20 cellular contexts compared by ENCODE assay signal in the genomic region with DNA sequence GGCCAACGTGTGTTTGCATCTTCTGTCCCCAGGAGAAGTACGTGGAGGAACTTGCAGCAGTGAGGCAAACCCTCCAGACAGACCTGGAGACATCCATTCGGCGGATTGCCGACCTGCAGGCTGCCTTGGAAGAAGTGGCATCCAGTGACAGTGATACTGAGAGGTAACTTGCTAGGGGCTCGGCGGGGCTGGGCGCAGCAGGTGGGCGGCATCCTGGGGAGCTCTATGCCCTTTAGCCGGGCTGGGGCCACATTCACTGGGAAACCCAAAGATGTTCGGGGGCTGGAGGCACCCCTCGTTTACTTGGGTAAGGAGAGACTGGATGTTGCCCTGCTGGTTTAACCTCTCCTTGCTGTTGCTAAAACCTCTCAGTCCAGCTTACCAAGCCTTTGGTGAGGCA.
DNase-seq lines count a peak whose midpoint lies in the region; FAIRE-seq lines count a peak whose summit lies in the region.
"Had no signal": no experiment of that assay in that cellular context is flagged by ENCODE, and none has a peak within 500 bp of the region (broad histone marks: within the 10 kb centered on the region; RNA-seq: fewer than 3 reads in every experiment).

No MANE protein-coding gene starts in this region.

- H2AFZ ChIP-seq in neuronal stem cell (ENCODE audit: low read length) (no peak overlapping the region), trophoblast cell (ENCODE audit: insufficient read depth, low read length, poor library complexity) (no peak overlapping the region)

- H3K79me2 ChIP-seq in trophoblast cell (ENCODE audit: control insufficient read depth, insufficient read depth, low read length, poor library complexity): no peaks in the 10 kb centered on the region

- H3K36me3 ChIP-seq in H7 (replicated peaks; ENCODE audit: control insufficient read depth, insufficient read depth, low read length) (no peaks in the 10 kb centered on the region), neuronal stem cell (replicated peaks in 1 of 2; ENCODE audit: control insufficient read depth in 2 of 2, insufficient read depth in 2 of 2, low read length in 2 of 2) (no peaks in the 10 kb centered on the region), trophoblast cell (ENCODE audit: control insufficient read depth in 1 of 2, insufficient read depth in 2 of 2, low read length in 2 of 2) (no peaks in the 10 kb centered on the region)
- H3K36me3 ChIP-seq: BLaER1 treated with 17β-estradiol and CSF1 and Interleukin-3, amounts not matched to agents 10 nM and 100 nM had no signal

- H2BK120ac ChIP-seq in neuronal stem cell (ENCODE audit: low read depth, low read length) (no peak overlapping the region), trophoblast cell (ENCODE audit: insufficient read depth, low read length, poor library complexity) (no peak overlapping the region)

- peak overlapping the region; percentile 53 for H3K18ac ChIP-seq in neuronal stem cell (ENCODE audit: low read length)
- no peak overlapping the region for H3K18ac ChIP-seq in trophoblast cell (ENCODE audit: low read length)

- peaks cover 0 to 3% of the 10 kb centered on the region in 2 donors for H3K4me1 ChIP-seq in neuronal stem cell (ENCODE audit: control insufficient read depth in 2 of 2, insufficient read depth in 1 of 2, low read depth in 1 of 2, low read length in 2 of 2)
- no peaks in the 10 kb centered on the region for H3K4me1 ChIP-seq in trophoblast cell (ENCODE audit: control insufficient read depth in 1 of 2, insufficient read depth in 2 of 2, low read length in 2 of 2)
- H3K4me1 ChIP-seq: A549, Caco-2 had no signal

- H3K4ac ChIP-seq in neuronal stem cell (ENCODE audit: low read length) (no peak overlapping the region), trophoblast cell (ENCODE audit: low read depth, low read length) (no peak overlapping the region)

- no peak overlapping the region for H4K91ac ChIP-seq in neuronal stem cell (ENCODE audit: low read depth, low read length, poor library complexity)
- no peak overlapping the region for H4K91ac ChIP-seq in trophoblast cell (ENCODE audit: low read depth, low read length)

- H2BK5ac ChIP-seq in neuronal stem cell (ENCODE audit: low read length): no peak overlapping the region
- no peak overlapping the region for H2BK5ac ChIP-seq in trophoblast cell (ENCODE audit: low read depth, low read length, poor library complexity)

- no peak overlapping the region for H2BK15ac ChIP-seq in neuronal stem cell (ENCODE audit: low read length)

- H3K27ac ChIP-seq in neuronal stem cell (replicated peaks; ENCODE audit: low read length) (no peak overlapping the region), trophoblast cell (ENCODE audit: low read depth, low read length) (no peak overlapping the region)
- H3K27ac ChIP-seq: 22Rv1; A549; BLaER1 treated with 17β-estradiol and CSF1 and Interleukin-3, amounts not matched to agents 10 nM and 100 nM; C4-2B had no signal

- no peak for FAIRE-seq in urothelium cell line (lab: Jason Lieb, UNC)
- FAIRE-seq: A549, D721Med, G401.6, GM12891, GM19239 had no signal

- WGBS in neuronal stem cell (ENCODE audit: extremely low coverage in 2 of 2, insufficient read length in 2 of 2, insufficient replicate concordance in 1 of 2), 2 donors: no CpG with 5 or more reads among the region's 12 CpGs
- WGBS in trophoblast cell (ENCODE audit: extremely low coverage, insufficient coverage, insufficient read length): no CpG with 5 or more reads among the region's 12 CpGs

- H2AK5ac ChIP-seq in neuronal stem cell (ENCODE audit: low read depth, low read length) (peak overlapping the region; percentile 23), trophoblast cell (ENCODE audit: low read length) (no peak overlapping the region)

- H3K79me1 ChIP-seq in neuronal stem cell (ENCODE audit: low read depth, low read length): no peaks in the 10 kb centered on the region
- no peaks in the 10 kb centered on the region for H3K79me1 ChIP-seq in trophoblast cell (ENCODE audit: low read length)

- H3K4me2 ChIP-seq in neuronal stem cell (ENCODE audit: insufficient read depth, low read length, poor library complexity, severe bottlenecking) (no peak overlapping the region), trophoblast cell (ENCODE audit: low read length) (no peak overlapping the region)
- H3K4me2 ChIP-seq: A549 had no signal

- H3K9me3 ChIP-seq in neuronal stem cell (replicated peaks in 1 of 2; ENCODE audit: control insufficient read depth in 2 of 2, insufficient read depth in 1 of 2, low read depth in 1 of 2, low read length in 2 of 2) (no peaks in the 10 kb centered on the region), trophoblast cell (ENCODE audit: insufficient read depth, low read depth, low read length) (no peaks in the 10 kb centered on the region)
- H3K9me3 ChIP-seq: A549; BLaER1 treated with 17β-estradiol and CSF1 and Interleukin-3, amounts not matched to agents 10 nM and 100 nM; Caco-2 had no signal

- no peak overlapping the region for H3K9ac ChIP-seq in neuronal stem cell (ENCODE audit: low read depth, low read length, poor library complexity)
- H3K9ac ChIP-seq in trophoblast cell (ENCODE audit: low read length): no peak overlapping the region
- H3K9ac ChIP-seq: BLaER1 treated with 17β-estradiol and CSF1 and Interleukin-3, amounts not matched to agents 10 nM and 100 nM had no signal

- H4K8ac ChIP-seq in neuronal stem cell (ENCODE audit: low read depth, low read length) (no peak overlapping the region), trophoblast cell (ENCODE audit: low read depth, low read length) (no peak overlapping the region)

- H4K12ac ChIP-seq in trophoblast cell (ENCODE audit: low read depth, low read length): no peak overlapping the region

- peak; percentile 9 for DNase-seq in H7
- no peak for DNase-seq in neuronal stem cell (ENCODE audit: low spot score)
- DNase-seq in trophoblast cell: no peak
- DNase-seq in urothelium cell line (ENCODE audit: low spot score): no peak
- DNase-seq in NCI-H146 treated with DMSO at 0.1 percent for 48 hours (lab: John Stamatoyannopoulos, UW; ENCODE audit: unreplicated experiment): no peak
- DNase-seq: AML-193; Caco-2; Calu3; CD4-positive, alpha-beta T cell; CD8-positive, alpha-beta T cell; DMS79 treated with DMSO at 0.1 percent for 48 hours; GF-D8 had no signal

- no peak overlapping the region for H2BK12ac ChIP-seq in neuronal stem cell (ENCODE audit: low read length)
- H2BK12ac ChIP-seq in trophoblast cell (ENCODE audit: low read length): no peak overlapping the region

- H3K27me3 ChIP-seq in H7 (ENCODE audit: control insufficient read depth, insufficient read depth, low read length) (no peaks in the 10 kb centered on the region), neuronal stem cell (ENCODE audit: control insufficient read depth in 3 of 3, insufficient read depth in 3 of 3, low read depth in 1 of 3, low read length in 3 of 3) (no peaks in the 10 kb centered on the region), trophoblast cell (ENCODE audit: insufficient read depth, low read length) (no peaks in the 10 kb centered on the region)
- H3K27me3 ChIP-seq: BLaER1 treated with 17β-estradiol and CSF1 and Interleukin-3, amounts not matched to agents 10 nM and 100 nM had no signal

- peak overlapping the region; percentile 13 for H3K23ac ChIP-seq in neuronal stem cell (ENCODE audit: low read depth, low read length, poor library complexity)
- no peak overlapping the region for H3K23ac ChIP-seq in trophoblast cell (ENCODE audit: low read length)

- H3K4me3 ChIP-seq in H7 (ENCODE audit: insufficient read depth, low read depth, low read length): no peak overlapping the region
- H3K4me3 ChIP-seq in neuronal stem cell (ENCODE audit: low read length in 2 of 2): no peak overlapping the region
- peak overlapping the region; percentile 49 for H3K4me3 ChIP-seq in trophoblast cell (ENCODE audit: low read depth, low read length)
- H3K4me3 ChIP-seq: A549; BLaER1 treated with 17β-estradiol and CSF1 and Interleukin-3, amounts not matched to agents 10 nM and 100 nM had no signal

- H3K14ac ChIP-seq in neuronal stem cell (ENCODE audit: low read length) (no peak overlapping the region), trophoblast cell (ENCODE audit: low read length) (no peak overlapping the region)
